1 cellular context compared by ENCODE assay signal in the genomic region with DNA sequence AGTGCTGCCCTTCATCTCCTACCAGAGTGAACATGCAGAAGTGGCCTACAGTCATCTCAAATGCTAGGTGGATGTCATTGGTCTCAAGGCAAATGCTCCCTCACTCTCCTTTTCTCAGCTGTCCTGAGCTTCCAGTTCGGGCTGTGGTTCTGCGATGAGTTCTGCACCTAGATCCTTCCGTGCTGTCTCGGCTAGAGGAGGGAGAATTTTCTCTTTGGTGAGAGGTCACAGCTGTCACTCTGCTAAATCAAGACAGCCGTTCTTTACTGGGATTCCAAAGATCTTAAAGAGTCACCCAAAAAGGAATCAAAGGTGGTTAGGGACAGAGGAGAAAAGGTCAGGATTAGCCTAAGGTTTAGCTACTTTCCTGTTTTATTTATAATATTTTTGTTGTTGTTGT.
TF ChIP-seq lines count a peak whose summit lies in the region.

No MANE protein-coding gene starts in this region.

TF ChIP-seq in H1, 55 proteins besides CTCF, POLR2A, EP300 and RAD21 (continued from another document):
- TF ChIP-seq CHD7 (IDR thresholded peaks at IDR 0.05; ENCODE audit: insufficient replicate concordance, low read length) = no peak
- no peak for TF ChIP-seq FOSL1 (IDR thresholded peaks at IDR 0.05; ENCODE audit: insufficient read depth, low read depth, low read length)
- TF ChIP-seq SIN3A (conservative IDR thresholded peaks at IDR 0.05 in 1 of 2, IDR thresholded peaks at IDR 0.05 in 1 of 2; ENCODE audit: low read depth in 1 of 2, low read length in 2 of 2) = no peak
- no peak for TF ChIP-seq SP1 (IDR thresholded peaks at IDR 0.05; ENCODE audit: low read depth, low read length)
TF ChIP-seq in H1: peak in this region for 0.
